17 cellular contexts compared by ENCODE assay signal in the genomic region with DNA sequence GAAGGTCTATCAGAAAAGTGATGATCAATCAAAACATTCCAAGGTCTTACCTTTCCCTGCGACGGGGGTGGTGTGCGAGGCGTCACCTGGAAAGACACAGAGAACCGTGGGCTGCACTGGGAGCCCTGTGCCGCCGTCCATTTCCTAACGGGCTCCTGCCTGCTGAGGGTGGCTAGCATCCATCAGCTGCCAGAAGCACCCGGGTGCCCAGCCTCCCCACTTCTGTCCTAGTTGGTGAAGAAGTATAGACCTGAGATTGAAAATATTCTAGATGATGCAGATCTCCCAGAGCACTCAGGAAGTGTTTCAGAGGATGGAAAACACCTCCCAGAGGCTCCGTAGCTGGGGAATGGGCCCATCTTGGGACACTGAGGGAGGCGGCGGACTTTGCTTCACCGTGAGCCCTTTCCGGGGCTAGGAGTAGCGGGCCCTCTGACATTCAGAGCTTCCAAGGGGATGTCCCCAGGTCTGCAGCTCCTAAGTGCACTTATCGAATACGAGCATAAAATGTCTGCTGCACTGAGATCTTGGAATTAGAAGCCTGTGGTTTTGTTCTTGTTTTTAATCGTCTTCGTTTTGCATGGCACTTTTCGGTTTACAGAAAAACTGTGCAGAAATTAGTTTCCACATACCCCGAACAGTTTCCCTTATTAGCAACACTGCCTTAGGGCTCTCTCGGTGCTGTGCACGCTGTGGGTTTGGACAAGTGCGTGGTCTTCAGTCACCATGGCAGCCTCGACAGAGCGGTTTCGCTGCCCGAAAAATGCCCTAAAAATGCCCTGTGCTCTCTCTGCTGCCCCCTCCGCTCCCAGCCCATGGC.
A peak's percentile ranks its signal among the peaks of the same experiment; 100 is the strongest.
DNase-seq lines count a peak whose midpoint lies in the region; ATAC-seq and TF ChIP-seq lines count a peak whose summit lies in the region.
"Had no signal": no experiment of that assay in that cellular context is flagged by ENCODE, and none has a peak within 500 bp of the region (broad histone marks: within the 10 kb centered on the region; RNA-seq: fewer than 3 reads in every experiment).

No MANE protein-coding gene starts in this region.

- H3K27ac ChIP-seq in esophagus muscularis mucosa (replicated peaks in 1 of 4), result peak overlapping the region in 3 of 4 donors; percentile 19 to 51 (median 34)
- H3K27ac ChIP-seq in tibial nerve, result peak overlapping the region; percentile 31 to 82 (median 62)
- H3K27ac ChIP-seq in foreskin keratinocyte, result no peak overlapping the region
- H3K27ac ChIP-seq in body of pancreas, result peak overlapping the region in 1 of 4 donors; percentile 43
- H3K27ac ChIP-seq: ascending aorta, uterus had no signal

- TF ChIP-seq CTCF in esophagus muscularis mucosa (IDR thresholded peaks at IDR 0.05) (no peak), tibial nerve (IDR thresholded peaks at IDR 0.05) (no peak), foreskin keratinocyte (conservative IDR thresholded peaks at IDR 0.05) (no peak), body of pancreas (IDR thresholded peaks at IDR 0.05) (no peak)

- no peaks in the 10 kb centered on the region for H3K27me3 Mint-ChIP-seq in activated T-cell treated with anti-CD3 and anti-CD28 coated beads, Interleukin-2, amount 50 U/mL, for 72 hours (ENCODE audit: low read depth)

- no peaks in the 10 kb centered on the region for H3K9me3 Mint-ChIP-seq in activated T-cell treated with anti-CD3 and anti-CD28 coated beads, Interleukin-2, amount 50 U/mL, for 72 hours
- H3K9me3 Mint-ChIP-seq: activated naive CD4-positive, alpha-beta T cell treated with anti-CD3 and anti-CD28 coated beads, Interleukin-2, amount 10 ng/mL, durations not matched to agents 7 days and 5 days had no signal

- no peaks in the 10 kb centered on the region for H3K4me1 Mint-ChIP-seq in activated T-cell treated with anti-CD3 and anti-CD28 coated beads, Interleukin-2, amount 50 U/mL, for 72 hours (ENCODE audit: low read depth)
- H3K4me1 Mint-ChIP-seq: activated naive CD4-positive, alpha-beta T cell treated with anti-CD3 and anti-CD28 coated beads, Interleukin-2, amount 10 ng/mL, durations not matched to agents 7 days and 5 days had no signal

- no peak overlapping the region for H3K27ac Mint-ChIP-seq in activated T-cell treated with anti-CD3 and anti-CD28 coated beads, Interleukin-2, amount 50 U/mL, for 72 hours
- H3K27ac Mint-ChIP-seq: activated naive CD4-positive, alpha-beta T cell treated with anti-CD3 and anti-CD28 coated beads, Interleukin-2, amount 10 ng/mL, durations not matched to agents 7 days and 5 days had no signal

- peak; percentile 28 to 64 for ATAC-seq in activated T-cell treated with anti-CD3 and anti-CD28 coated beads, Interleukin-2, amount 50 U/mL, for 72 hours (replicated peaks in 1 of 2)
- ATAC-seq in HG03442 (IDR thresholded peaks at IDR 0.05; ENCODE audit: unreplicated experiment), result peak; percentile 40
- ATAC-seq in foreskin keratinocyte, result no peak
- no peak for ATAC-seq in body of pancreas

- intact Hi-C loops in esophagus muscularis mucosa (cut with DNase I), result no loop called here
- intact Hi-C loops in body of pancreas (cut with DNase I), result loop anchor here (5.0 to 10.0 kb wide), 2 partner anchors 104 to 187 kb away; no protein-coding TSS in a partner anchor

- H3K9me3 ChIP-seq in esophagus muscularis mucosa, result no peaks in the 10 kb centered on the region
- no peaks in the 10 kb centered on the region for H3K9me3 ChIP-seq in tibial nerve
- H3K9me3 ChIP-seq in body of pancreas, result no peaks in the 10 kb centered on the region
- H3K9me3 ChIP-seq: ascending aorta, uterus had no signal

- TF ChIP-seq POLR2A in esophagus muscularis mucosa (IDR thresholded peaks at IDR 0.05; ENCODE audit: low read depth), result no peak
- TF ChIP-seq POLR2A in tibial nerve (IDR thresholded peaks at IDR 0.05), result no peak
- no peak for TF ChIP-seq POLR2A in body of pancreas (IDR thresholded peaks at IDR 0.05)

- no peak for DNase-seq in activated T-cell treated with anti-CD3 and anti-CD28 coated beads, Interleukin-2, amount 50 U/mL, for 72 hours
- DNase-seq in activated T-cell treated with anti-CD3 and anti-CD28 coated beads for 4 hours (no peak), esophagus muscularis mucosa (ENCODE audit: extremely low spot score) (no peak), tibial nerve (ENCODE audit: low spot score in 2 of 2) (no peak), foreskin keratinocyte (no peak), HUDEP-2 (lab: John Stamatoyannopoulos, UW; ENCODE audit: unreplicated experiment in 76 of 76) (no peak), body of pancreas (no peak)
- DNase-seq: activated CD4-positive, alpha-beta T cell treated with anti-CD3 and anti-CD28 coated beads for 48 hours; activated naive CD4-positive, alpha-beta T cell treated with anti-CD3 and anti-CD28 coated beads, Interleukin-2, amount 10 ng/mL, durations not matched to agents 7 days and 5 days; GF-D8; mammary epithelial cell; NCI-H510A treated with DMSO at 0.1 percent for 48 hours; RPMI8226; stimulated activated CD4-positive, alpha-beta T cell treated with anti-CD3 and anti-CD28 coated beads, Interleukin-1b, Interleukin-23, amount 100 ng/mL, for 48 hours; uterus had no signal

- H3K4me1 ChIP-seq in esophagus muscularis mucosa, result no peaks in the 10 kb centered on the region
- peaks cover 0 to 47% (median 10%) of the 10 kb centered on the region in 4 donors for H3K4me1 ChIP-seq in tibial nerve
- no peaks in the 10 kb centered on the region for H3K4me1 ChIP-seq in foreskin keratinocyte
- H3K4me1 ChIP-seq in body of pancreas, result no peaks in the 10 kb centered on the region
- H3K4me1 ChIP-seq: ascending aorta, uterus had no signal

- H3K4me3 Mint-ChIP-seq in activated T-cell treated with anti-CD3 and anti-CD28 coated beads, Interleukin-2, amount 50 U/mL, for 72 hours, result peak overlapping the region in 1 of 2 donors; percentile 10
- H3K4me3 Mint-ChIP-seq: activated naive CD4-positive, alpha-beta T cell treated with anti-CD3 and anti-CD28 coated beads, Interleukin-2, amount 10 ng/mL, durations not matched to agents 7 days and 5 days had no signal

- TF ChIP-seq EP300 in esophagus muscularis mucosa (IDR thresholded peaks at IDR 0.05) (no peak), tibial nerve (IDR thresholded peaks at IDR 0.05) (no peak)

- H3K27me3 ChIP-seq in esophagus muscularis mucosa (no peaks in the 10 kb centered on the region), tibial nerve (no peaks in the 10 kb centered on the region), foreskin keratinocyte (peaks cover 5% of the 10 kb centered on the region), body of pancreas (no peaks in the 10 kb centered on the region)
- H3K27me3 ChIP-seq: ascending aorta, uterus had no signal

- 97% methylated on average over 29 of the region's 29 CpGs for WGBS in esophagus muscularis mucosa
- WGBS in tibial nerve, 2 donors, result 89 to 93% methylated on average over 29 of the region's 29 CpGs
- 87 to 94% methylated on average over 29 of the region's 29 CpGs for WGBS in body of pancreas, 2 donors

- no peaks in the 10 kb centered on the region for H3K36me3 Mint-ChIP-seq in activated T-cell treated with anti-CD3 and anti-CD28 coated beads, Interleukin-2, amount 50 U/mL, for 72 hours (ENCODE audit: insufficient read depth in 2 of 2)
- H3K36me3 Mint-ChIP-seq: activated naive CD4-positive, alpha-beta T cell treated with anti-CD3 and anti-CD28 coated beads, Interleukin-2, amount 10 ng/mL, durations not matched to agents 7 days and 5 days had no signal

- H3K4me3 ChIP-seq in esophagus muscularis mucosa (no peak overlapping the region), tibial nerve (no peak overlapping the region), body of pancreas (no peak overlapping the region)
- H3K4me3 ChIP-seq: ascending aorta, uterus had no signal

- no peaks in the 10 kb centered on the region for H3K36me3 ChIP-seq in esophagus muscularis mucosa
- peaks cover 0 to 33% (median 0%) of the 10 kb centered on the region in 3 donors for H3K36me3 ChIP-seq in tibial nerve
- H3K36me3 ChIP-seq in body of pancreas (replicated peaks in 1 of 2; ENCODE audit: insufficient read depth in 1 of 2, low read depth in 2 of 2), result no peaks in the 10 kb centered on the region
- H3K36me3 ChIP-seq: ascending aorta, uterus had no signal

Comparison
In these comparisons a context has a peak if more than half of its experiments do, and no peak if none do; other contexts are left out.
1. ATAC-seq: peak in activated T-cell treated with anti-CD3 and anti-CD28 coated beads, Interleukin-2, amount 50 U/mL, for 72 hours (2 of 2) and HG03442 (single experiment); none in foreskin keratinocyte (single experiment) and body of pancreas (single experiment).